In genomic region chr9:109120204-109120789, GRCh38 we compare ENCODE assay signal across 8 cellular contexts. TPM values are rescaled to one million over a fixed set of nuclear protein-coding genes. Genes with fewer than 3 reads are reported as not detected.
A peak's percentile ranks its signal among the peaks of the same experiment; 100 is the strongest.
DNase-seq lines count a peak whose midpoint lies in the region; ATAC-seq, FAIRE-seq and TF ChIP-seq lines count a peak whose summit lies in the region.

No MANE protein-coding gene starts in this region.

- H3K36me3 ChIP-seq in astrocyte (ENCODE audit: insufficient read depth, low read length), result no peaks in the 10 kb centered on the region
- H3K36me3 ChIP-seq in naive thymus-derived CD4-positive, alpha-beta T cell (ENCODE audit: control insufficient read depth in 2 of 3, insufficient read depth in 3 of 3, low read length in 3 of 3), result no peaks in the 10 kb centered on the region

- H3K79me2 ChIP-seq in astrocyte (ENCODE audit: insufficient read depth, low read length), result peaks cover 41% of the 10 kb centered on the region

- H3K9me3 ChIP-seq in CD4-positive, alpha-beta T cell (ENCODE audit: control insufficient read depth, low read length), result no peaks in the 10 kb centered on the region
- no peaks in the 10 kb centered on the region for H3K9me3 ChIP-seq in astrocyte (ENCODE audit: insufficient read depth, low read depth, low read length)
- no peaks in the 10 kb centered on the region for H3K9me3 ChIP-seq in naive thymus-derived CD4-positive, alpha-beta T cell (ENCODE audit: control insufficient read depth in 2 of 3, low read length in 3 of 3)

- FAIRE-seq in astrocyte (lab: Jason Lieb, UNC), result no peak

- H3K36me3 Mint-ChIP-seq in CD4-positive, alpha-beta T cell (ENCODE audit: low read depth), result peaks cover 21% of the 10 kb centered on the region
- H3K36me3 Mint-ChIP-seq in astrocyte (ENCODE audit: low read depth, unreplicated experiment), result peaks cover 2% of the 10 kb centered on the region
- H3K36me3 Mint-ChIP-seq in naive thymus-derived CD4-positive, alpha-beta T cell, result peaks cover 0 to 13% (median 7%) of the 10 kb centered on the region in 5 donors

- peaks cover 13% of the 10 kb centered on the region for H3K4me1 ChIP-seq in astrocyte (ENCODE audit: insufficient read depth, low read length)
- H3K4me1 ChIP-seq in naive thymus-derived CD4-positive, alpha-beta T cell (ENCODE audit: control insufficient read depth in 2 of 2, insufficient read depth in 2 of 2, low read length in 2 of 2), result peaks cover 23 to 29% of the 10 kb centered on the region in 2 donors

- no peaks in the 10 kb centered on the region for H3K27me3 Mint-ChIP-seq in CD4-positive, alpha-beta T cell
- peaks cover 6% of the 10 kb centered on the region for H3K27me3 Mint-ChIP-seq in astrocyte (ENCODE audit: low read depth, unreplicated experiment)
- H3K27me3 Mint-ChIP-seq in naive thymus-derived CD4-positive, alpha-beta T cell, result no peaks in the 10 kb centered on the region

- DNase-seq in CD4-positive, alpha-beta T cell, result no peak
- no peak for DNase-seq in Jurkat, Clone E6-1 (ENCODE audit: low read depth, low spot score)
- DNase-seq in astrocyte (ENCODE audit: low read depth) (no peak), GDM1 (lab: John Stamatoyannopoulos, UW) (no peak)
- no peak for DNase-seq in naive thymus-derived CD4-positive, alpha-beta T cell

- ATAC-seq in CD4-positive, alpha-beta T cell (ENCODE audit: poor library complexity), result no peak
- no peak for ATAC-seq in naive thymus-derived CD4-positive, alpha-beta T cell
- ATAC-seq in HG02852 (IDR thresholded peaks at IDR 0.05; ENCODE audit: unreplicated experiment) (no peak), HG02571 (IDR thresholded peaks at IDR 0.05; ENCODE audit: unreplicated experiment) (no peak), HG03135 (IDR thresholded peaks at IDR 0.05; ENCODE audit: unreplicated experiment) (no peak)

- CTCF ChIA-PET in CD4-positive, alpha-beta T cell (lab: Charles Lee), result interaction anchor here (0.6 to 0.9 kb wide), 3 partner anchors 8 to 1839 kb away, joined by 3 read pairs; no protein-coding TSS in a partner anchor
- CTCF ChIA-PET in naive thymus-derived CD4-positive, alpha-beta T cell (lab: Charles Lee), result no interaction called here

- POLR2A ChIA-PET in CD4-positive, alpha-beta T cell (lab: Charles Lee), result interaction anchor here (0.6 to 3.4 kb wide), 13 partner anchors 9 to 186 kb away, joined by 3 to 31 read pairs (median 8); partner anchors contain the start of genes ABITRAM and ELP1
- POLR2A ChIA-PET in naive thymus-derived CD4-positive, alpha-beta T cell (lab: Charles Lee), result interaction anchor here (0.6 to 3.4 kb wide), 11 partner anchors 9 to 186 kb away, joined by 3 to 41 read pairs (median 4); partner anchors contain the start of gene ABITRAM

- H3K4me1 Mint-ChIP-seq in CD4-positive, alpha-beta T cell (ENCODE audit: low read depth), result peaks cover 33% of the 10 kb centered on the region
- peaks cover 16% of the 10 kb centered on the region for H3K4me1 Mint-ChIP-seq in astrocyte (ENCODE audit: low read depth, unreplicated experiment)
- peaks cover 30 to 41% (median 33%) of the 10 kb centered on the region in 7 donors for H3K4me1 Mint-ChIP-seq in naive thymus-derived CD4-positive, alpha-beta T cell

- peak overlapping the region; percentile 97 for H3K4me3 Mint-ChIP-seq in CD4-positive, alpha-beta T cell
- peak overlapping the region; percentile 67 for H3K4me3 Mint-ChIP-seq in astrocyte (ENCODE audit: unreplicated experiment)
- peak overlapping the region; percentile 29 to 98 (median 94) for H3K4me3 Mint-ChIP-seq in naive thymus-derived CD4-positive, alpha-beta T cell

- peak overlapping the region; percentile 58 for H3K4me2 ChIP-seq in astrocyte (ENCODE audit: low read length)

- H4K20me1 ChIP-seq in astrocyte (ENCODE audit: insufficient read depth, low read length), result peaks cover 37% of the 10 kb centered on the region

- H3K9ac ChIP-seq in astrocyte (ENCODE audit: low read length), result peak overlapping the region; percentile 43

- H2AFZ ChIP-seq in astrocyte (ENCODE audit: low read depth, low read length), result peak overlapping the region; percentile 6

- no peak overlapping the region for H3K27ac ChIP-seq in CD4-positive, alpha-beta T cell (ENCODE audit: low read depth, low read length)
- no peak overlapping the region for H3K27ac ChIP-seq in astrocyte (ENCODE audit: low read depth, low read length)
- peak overlapping the region; percentile 44 for H3K27ac ChIP-seq in naive thymus-derived CD4-positive, alpha-beta T cell (ENCODE audit: low read depth, low read length)

- intact Hi-C loops in CD4-positive, alpha-beta T cell (cut with DNase I, micrococcal nuclease), result loop anchor here (1.0 to 10.0 kb wide), 3 partner anchors 10 to 1835 kb away; partner anchors contain the start of genes CTNNAL1 (in 1 of the 2) and RAD23B (in 1 of the 2)
- intact Hi-C loops in naive thymus-derived CD4-positive, alpha-beta T cell (cut with micrococcal nuclease), result loop anchor here (1.0 to 10.0 kb wide), 6 partner anchors 18 to 1837 kb away; partner anchors contain the start of genes ABITRAM (in 2 of the 2), CTNNAL1 (in 2 of the 2), ELP1 (in 2 of the 2) and EPB41L4B (in 1 of the 2)

- no peaks in the 10 kb centered on the region for H3K27me3 ChIP-seq in CD4-positive, alpha-beta T cell (ENCODE audit: control insufficient read depth, insufficient read depth, low read length)
- H3K27me3 ChIP-seq in astrocyte (ENCODE audit: insufficient read depth, low read length), result no peaks in the 10 kb centered on the region
- H3K27me3 ChIP-seq in naive thymus-derived CD4-positive, alpha-beta T cell (ENCODE audit: control insufficient read depth in 2 of 2, insufficient read depth in 2 of 2, low read length in 2 of 2), result no peaks in the 10 kb centered on the region

- no peak for TF ChIP-seq CTCF in CD4-positive, alpha-beta T cell (IDR thresholded peaks at IDR 0.05)
- no peak for TF ChIP-seq CTCF in astrocyte (IDR thresholded peaks at IDR 0.05; ENCODE audit: insufficient read depth, low read depth, low read length)

- H3K4me3 ChIP-seq in Jurkat, Clone E6-1 (ENCODE audit: low read length), result peak overlapping the region; percentile 50
- H3K4me3 ChIP-seq in astrocyte (ENCODE audit: insufficient read depth, low read depth, low read length), result no peak overlapping the region
- peak overlapping the region; percentile 18 for H3K4me3 ChIP-seq in naive thymus-derived CD4-positive, alpha-beta T cell (ENCODE audit: low read length)

- no peaks in the 10 kb centered on the region for H3K9me3 Mint-ChIP-seq in CD4-positive, alpha-beta T cell
- no peaks in the 10 kb centered on the region for H3K9me3 Mint-ChIP-seq in astrocyte (ENCODE audit: unreplicated experiment)
- no peaks in the 10 kb centered on the region for H3K9me3 Mint-ChIP-seq in naive thymus-derived CD4-positive, alpha-beta T cell

- H3K27ac Mint-ChIP-seq in CD4-positive, alpha-beta T cell, result peak overlapping the region; percentile 84
- H3K27ac Mint-ChIP-seq in astrocyte (ENCODE audit: unreplicated experiment), result no peak overlapping the region
- H3K27ac Mint-ChIP-seq in naive thymus-derived CD4-positive, alpha-beta T cell, result peak overlapping the region in 6 of 9 donors; percentile 17 to 91 (median 62)

RNA-seq across cellular contexts. Expression of gene TMEM245, which starts 0.6 kb away (rescaled TPM):
- 10 to 100 TPM; 22.6 to 24.4 TPM for total RNA-seq in CD4-positive, alpha-beta T cell
- polyA plus RNA-seq in Jurkat, Clone E6-1 (2012; ENCODE audit: insufficient read depth, insufficient read length), result 27.6 TPM
- total RNA-seq in astrocyte, result 52.2 and 54.1 TPM in 2 replicates
- 10 to 100 TPM; 25.5 to 76.7 (median 29.2) TPM for total RNA-seq in naive thymus-derived CD4-positive, alpha-beta T cell
- polyA plus RNA-seq in naive thymus-derived CD4-positive, alpha-beta T cell, result 10 to 100 TPM; 26.6 to 31.9 TPM

RNA-seq across cellular contexts. Expression of gene FRRS1L, which starts 46.8 kb away (rescaled TPM):
- not detected for total RNA-seq in CD4-positive, alpha-beta T cell
- not detected for polyA plus RNA-seq in Jurkat, Clone E6-1 (2012; ENCODE audit: insufficient read depth, insufficient read length)
- 0.43 and 1.1 TPM in 2 replicates for total RNA-seq in astrocyte
- not detected for total RNA-seq in naive thymus-derived CD4-positive, alpha-beta T cell
- polyA plus RNA-seq in naive thymus-derived CD4-positive, alpha-beta T cell, result not detected
